Comparison of ENCODE assay signal across 31 cellular contexts in genomic region chr10:57420881-57421280, GRCh38.
"Had no signal": no experiment of that assay in that cellular context is flagged by ENCODE, and none has a peak within 500 bp of the region (broad histone marks: within the 10 kb centered on the region; RNA-seq: fewer than 3 reads in every experiment).

No MANE protein-coding gene starts in this region.

- DNase-seq: activated B cell treated with CpG ODN at 0.5 μM for 24 hours; activated CD4-positive, alpha-beta memory T cell treated with anti-CD3 and anti-CD28 coated beads for 36 hours; activated CD4-positive, alpha-beta T cell treated with anti-CD3 and anti-CD28 coated beads for 4 hours; activated CD4-positive, alpha-beta T cell treated with anti-CD3 and anti-CD28 coated beads, Interleukin-2, amount 50 U/mL, for 1 hour; activated CD4-positive, CD25-positive, alpha-beta regulatory T cell treated with anti-CD3 and anti-CD28 coated beads, Interleukin-2, amount 50 U/mL, for 72 hours; activated CD8-positive, alpha-beta memory T cell treated with anti-CD3 and anti-CD28 coated beads, Interleukin-2, amount 50 U/mL, for 4 hours; activated gamma-delta T cell treated with Interleukin-2 at 50 U/mL for 16 hours; activated naive CD4-positive, alpha-beta T cell treated with anti-CD3 and anti-CD28 coated beads for 36 hours; activated T-cell treated with anti-CD3 and anti-CD28 coated beads for 4 hours; activated T-cell treated with anti-CD3 and anti-CD28 coated beads, Interleukin-2, amount 50 U/mL, for 4 hours; adrenal gland; body of pancreas; MM.1S; MV-4-11; NCI-H1092; NCI-H1436 treated with DMSO at 0.1 percent for 48 hours; NCI-H1694 treated with DMSO at 0.1 percent for 48 hours; NCI-H2081; NCI-H446; NCI-H510A treated with DMSO at 0.1 percent for 48 hours; NCI-H526 treated with DMSO at 0.1 percent for 48 hours; NCI-H774; NK-92 treated with Interleukin-12 subunit alpha and Interleukin-12 subunit beta, amount 100 ng/mL, for 24 hours; Right ventricle myocardium superior; SW 1271; T-helper 1 cell; T-helper 2 cell; T-helper 9 cell had no signal

- ATAC-seq: activated naive CD4-positive, alpha-beta T cell treated with anti-CD3 and anti-CD28 coated beads, Interleukin-2, amount 50 U/mL, for 72 hours; activated T-cell treated with anti-CD3 and anti-CD28 coated beads, Interleukin-2, amount 50 U/mL, for 4 hours; body of pancreas had no signal

- H3K27ac ChIP-seq: adrenal gland, body of pancreas, breast epithelium, VCaP had no signal

- H3K27me3 ChIP-seq: adrenal gland, body of pancreas, breast epithelium had no signal

- H3K4me3 ChIP-seq: adrenal gland, body of pancreas, breast epithelium had no signal

- H3K4me1 ChIP-seq: adrenal gland, body of pancreas, breast epithelium had no signal

- H3K9me3 ChIP-seq: adrenal gland, body of pancreas, breast epithelium had no signal

- H3K36me3 ChIP-seq: adrenal gland, breast epithelium had no signal
